In genomic region chr1:172845371-172845770, GRCh38 we compare ENCODE assay signal across 11 cellular contexts.
DNase-seq lines count a peak whose midpoint lies in the region; ATAC-seq lines count a peak whose summit lies in the region.
"Had no signal": no experiment of that assay in that cellular context is flagged by ENCODE, and none has a peak within 500 bp of the region (broad histone marks: within the 10 kb centered on the region; RNA-seq: fewer than 3 reads in every experiment).

No MANE protein-coding gene starts in this region.

- H2BK15ac ChIP-seq in mesenchymal stem cell (ENCODE audit: low read depth, poor library complexity, severe bottlenecking), result peak overlapping the region; percentile 89

- H3K4me3 ChIP-seq in mesenchymal stem cell (ENCODE audit: insufficient read depth in 1 of 2, low read depth in 1 of 2, low read length in 2 of 2), result no peak overlapping the region
- H3K4me3 ChIP-seq: cardiac muscle cell, thoracic aorta had no signal

- H2BK5ac ChIP-seq in mesenchymal stem cell (ENCODE audit: low read depth, low read length, poor library complexity, severe bottlenecking), result no peak overlapping the region

- peak; percentile 27 to 41 for DNase-seq in activated CD4-positive, alpha-beta T cell treated with anti-CD3 and anti-CD28 coated beads for 24 hours (ENCODE audit: low read depth in 2 of 2)
- no peak for DNase-seq in activated CD4-positive, alpha-beta T cell treated with anti-CD3 and anti-CD28 coated beads for 1 hour
- peak; percentile 76 for DNase-seq in activated CD8-positive, alpha-beta memory T cell treated with anti-CD3 and anti-CD28 coated beads, Interleukin-2, amount 50 U/mL, for 48 hours
- DNase-seq in mesenchymal stem cell (peak; percentile 46), NCI-H2171 (lab: John Stamatoyannopoulos, UW) (no peak), HuH-7.5 (ENCODE audit: low spot score) (no peak)
- peak; percentile 78 for DNase-seq in stimulated activated naive CD8-positive, alpha-beta T cell treated with anti-CD3 and anti-CD28 coated beads, Interleukin-15, Interleukin-2, amounts not matched to agents 100 U/mL and 50 U/mL, for 24 hours
- DNase-seq: NCI-H2227 treated with DMSO at 0.1 percent for 48 hours had no signal

- H2AFZ ChIP-seq in mesenchymal stem cell (ENCODE audit: low read depth, low read length), result no peak overlapping the region

- H3K27me3 ChIP-seq in mesenchymal stem cell (ENCODE audit: control insufficient read depth in 1 of 2, insufficient read depth in 1 of 2, low read length in 2 of 2), result no peaks in the 10 kb centered on the region
- H3K27me3 ChIP-seq: cardiac muscle cell had no signal

- no peak overlapping the region for H3K4me2 ChIP-seq in mesenchymal stem cell (ENCODE audit: low read length, poor library complexity, severe bottlenecking)

- peak overlapping the region; percentile 89 to 97 for H2BK12ac ChIP-seq in mesenchymal stem cell (ENCODE audit: low read length in 2 of 2)

- peak; percentile 98 for ATAC-seq in stimulated activated naive CD8-positive, alpha-beta T cell treated with anti-CD3 and anti-CD28 coated beads, Interleukin-15, Interleukin-2, amounts not matched to agents 100 U/mL and 50 U/mL, for 24 hours
- ATAC-seq in HG03469 (IDR thresholded peaks at IDR 0.05; ENCODE audit: unreplicated experiment), result no peak

- H2BK120ac ChIP-seq in mesenchymal stem cell (ENCODE audit: low read depth, low read length), result peak overlapping the region; percentile 94

- no peak overlapping the region for H3K9ac ChIP-seq in mesenchymal stem cell (ENCODE audit: low read length)

- no peak overlapping the region for H3K14ac ChIP-seq in mesenchymal stem cell (ENCODE audit: low read length in 2 of 2)

- no peak overlapping the region for H2AK5ac ChIP-seq in mesenchymal stem cell (ENCODE audit: low read length, severe bottlenecking)

- peak overlapping the region; percentile 1 to 75 for H3K4ac ChIP-seq in mesenchymal stem cell (ENCODE audit: low read depth in 1 of 2, low read length in 2 of 2)

- peak overlapping the region; percentile 67 to 91 for H3K18ac ChIP-seq in mesenchymal stem cell (ENCODE audit: low read depth in 1 of 2, low read length in 2 of 2)

- H3K79me1 ChIP-seq in mesenchymal stem cell (replicated peaks; ENCODE audit: low read length, poor library complexity, severe bottlenecking), result no peaks in the 10 kb centered on the region

- peak overlapping the region; percentile 96 for H4K8ac ChIP-seq in mesenchymal stem cell (ENCODE audit: low read length)

- H3K4me1 ChIP-seq in mesenchymal stem cell (ENCODE audit: control insufficient read depth, insufficient read depth, low read depth, low read length), result no peaks in the 10 kb centered on the region

- no peaks in the 10 kb centered on the region for H3K36me3 ChIP-seq in mesenchymal stem cell (ENCODE audit: control insufficient read depth in 1 of 2, insufficient read depth in 2 of 2, low read depth in 1 of 2, low read length in 2 of 2)
- H3K36me3 ChIP-seq: cardiac muscle cell, thoracic aorta had no signal

- WGBS in mesenchymal stem cell, result 75% methylated on average over 2 of the region's 2 CpGs

- no peaks in the 10 kb centered on the region for H3K9me3 ChIP-seq in mesenchymal stem cell (ENCODE audit: control insufficient read depth, low read length)
- H3K9me3 ChIP-seq: thoracic aorta had no signal

- peak overlapping the region; percentile 98 for H4K91ac ChIP-seq in mesenchymal stem cell (ENCODE audit: low read length)

- no peak overlapping the region for H3K23ac ChIP-seq in mesenchymal stem cell (ENCODE audit: low read length in 2 of 2)

- H3K27ac ChIP-seq in mesenchymal stem cell (ENCODE audit: low read length, poor library complexity, severe bottlenecking), result no peak overlapping the region
- H3K27ac ChIP-seq: cardiac muscle cell, thoracic aorta had no signal

Comparison
In these comparisons a context has a peak if more than half of its experiments do, and no peak if none do; other contexts are left out.
1. DNase-seq: peak in activated CD4-positive, alpha-beta T cell treated with anti-CD3 and anti-CD28 coated beads for 24 hours (2 of 2), activated CD8-positive, alpha-beta memory T cell treated with anti-CD3 and anti-CD28 coated beads, Interleukin-2, amount 50 U/mL, for 48 hours (single experiment), mesenchymal stem cell (single experiment) and stimulated activated naive CD8-positive, alpha-beta T cell treated with anti-CD3 and anti-CD28 coated beads, Interleukin-15, Interleukin-2, amounts not matched to agents 100 U/mL and 50 U/mL, for 24 hours (single experiment); none in activated CD4-positive, alpha-beta T cell treated with anti-CD3 and anti-CD28 coated beads for 1 hour (single experiment), NCI-H2171 (single experiment) and HuH-7.5 (single experiment).